Comparison of ENCODE assay signal across 8 cellular contexts in the genomic region with DNA sequence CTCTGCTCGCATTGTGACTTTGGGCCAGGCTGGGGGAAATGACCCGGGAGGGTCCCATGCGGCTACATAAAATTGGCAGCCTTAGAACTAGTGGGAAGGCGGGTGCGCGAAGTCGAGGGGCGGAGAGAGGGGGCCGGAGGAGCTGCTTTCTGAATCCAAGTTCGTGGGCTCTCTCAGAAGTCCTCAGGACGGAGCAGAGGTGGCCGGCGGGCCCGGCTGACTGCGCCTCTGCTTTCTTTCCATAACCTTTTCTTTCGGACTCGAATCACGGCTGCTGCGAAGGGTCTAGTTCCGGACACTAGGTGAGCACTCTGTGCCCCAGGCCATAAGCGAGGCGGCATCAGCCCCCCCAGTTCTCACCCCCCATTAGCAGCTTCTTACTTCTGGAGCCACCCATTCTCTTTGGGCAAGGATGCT. TPM values are rescaled to one million over a fixed set of nuclear protein-coding genes. Genes with fewer than 3 reads are reported as not detected.
DNase-seq lines count a peak whose midpoint lies in the region; ATAC-seq, FAIRE-seq and TF ChIP-seq lines count a peak whose summit lies in the region.

A gene with protein sequence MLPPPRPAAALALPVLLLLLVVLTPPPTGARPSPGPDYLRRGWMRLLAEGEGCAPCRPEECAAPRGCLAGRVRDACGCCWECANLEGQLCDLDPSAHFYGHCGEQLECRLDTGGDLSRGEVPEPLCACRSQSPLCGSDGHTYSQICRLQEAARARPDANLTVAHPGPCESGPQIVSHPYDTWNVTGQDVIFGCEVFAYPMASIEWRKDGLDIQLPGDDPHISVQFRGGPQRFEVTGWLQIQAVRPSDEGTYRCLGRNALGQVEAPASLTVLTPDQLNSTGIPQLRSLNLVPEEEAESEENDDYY (plus strand): TSS at position 176 of the 417 bp plus-strand sequence. CDS start 604 bp downstream, outside the sequence.

- H3K36me3 ChIP-seq in BLaER1 (0 out of 2 replicates have a peak, but pooled peaks cover 7% of the 10 kb centered on the region), ectodermal cell (ENCODE audit: control insufficient read depth, insufficient read depth, low read length) (no peaks in the 10 kb centered on the region)

- H3K4me3 ChIP-seq in BLaER1, result peak within 1 kb of the TSS; percentile 77
- H3K4me3 ChIP-seq in LNCaP clone FGC (ENCODE audit: low read depth, low read length), result peak within 1 kb of the TSS; percentile 78
- peak within 1 kb of the TSS; percentile 90 for H3K4me3 ChIP-seq in ectodermal cell (ENCODE audit: insufficient read depth, low read depth, low read length)

- peaks cover 7% of the 10 kb centered on the region; the same call in 1 of the 2 replicates for H4K20me1 ChIP-seq in BLaER1

- peaks cover 74% of the 10 kb centered on the region for H3K4me1 ChIP-seq in BLaER1
- H3K4me1 ChIP-seq in ectodermal cell (ENCODE audit: control insufficient read depth, insufficient read depth, low read length), result peaks cover 37% of the 10 kb centered on the region

- H3K9me3 Mint-ChIP-seq in natural killer cell treated with Interleukin-12 subunit alpha and Interleukin-12 subunit beta and Interleukin-15 and Interleukin-18, amount 100 ng/mL, for 72 hours, result no peaks in the 10 kb centered on the region

- TF ChIP-seq CTCF in LNCaP clone FGC (IDR thresholded peaks at IDR 0.05; ENCODE audit: control insufficient read depth, extremely low read depth, insufficient read depth), result no peak

- H3K9ac ChIP-seq in BLaER1, result peak within 1 kb of the TSS; percentile 100

- H3K4me1 Mint-ChIP-seq in natural killer cell treated with Interleukin-12 subunit alpha and Interleukin-12 subunit beta and Interleukin-15 and Interleukin-18, amount 100 ng/mL, for 72 hours (ENCODE audit: low read depth in 2 of 2), result peaks cover 20 to 27% of the 10 kb centered on the region in 2 donors

- H3K27me3 ChIP-seq in BLaER1 (no peaks in the 10 kb centered on the region), ectodermal cell (ENCODE audit: control insufficient read depth, insufficient read depth, low read length, poor library complexity, severe bottlenecking) (peaks cover 58% of the 10 kb centered on the region)

- no peak for FAIRE-seq in urothelium cell line (lab: Jason Lieb, UNC)

- WGBS in ectodermal cell, 2 experiments, result 2 to 3% methylated on average over 22 of the region's 22 CpGs

- H3K27ac ChIP-seq in BLaER1 (peak within 1 kb of the TSS; percentile 100), ectodermal cell (ENCODE audit: insufficient read depth, low read depth, low read length, poor library complexity, severe bottlenecking) (peak within 1 kb of the TSS; percentile 84)

- no peak for ATAC-seq in natural killer cell treated with Interleukin-12 subunit alpha and Interleukin-12 subunit beta and Interleukin-15 and Interleukin-18, amount 100 ng/mL, for 72 hours
- no peak for ATAC-seq in HG03460 (IDR thresholded peaks at IDR 0.05; ENCODE audit: unreplicated experiment)

- peak within 1 kb of the TSS; percentile 93 for H3K4me3 Mint-ChIP-seq in natural killer cell treated with Interleukin-12 subunit alpha and Interleukin-12 subunit beta and Interleukin-15 and Interleukin-18, amount 100 ng/mL, for 72 hours

- H3K9me3 ChIP-seq in BLaER1 (no peaks in the 10 kb centered on the region), ectodermal cell (ENCODE audit: control insufficient read depth, low read length) (no peaks in the 10 kb centered on the region)

- H3K27me3 Mint-ChIP-seq in natural killer cell treated with Interleukin-12 subunit alpha and Interleukin-12 subunit beta and Interleukin-15 and Interleukin-18, amount 100 ng/mL, for 72 hours, result peaks cover 14 to 20% of the 10 kb centered on the region in 2 donors

- no peak for DNase-seq in LNCaP clone FGC (ENCODE audit: low read depth)
- no peak for DNase-seq in natural killer cell treated with Interleukin-12 subunit alpha and Interleukin-12 subunit beta and Interleukin-15 and Interleukin-18, amount 100 ng/mL, for 72 hours (ENCODE audit: low spot score)
- DNase-seq in kidney tubule cell (ENCODE audit: low spot score), result no peak
- DNase-seq in SW480 (ENCODE audit: low spot score), result no peak
- no peak for DNase-seq in urothelium cell line (ENCODE audit: low spot score)

- no peaks in the 10 kb centered on the region for H3K36me3 Mint-ChIP-seq in natural killer cell treated with Interleukin-12 subunit alpha and Interleukin-12 subunit beta and Interleukin-15 and Interleukin-18, amount 100 ng/mL, for 72 hours

- H3K27ac Mint-ChIP-seq in natural killer cell treated with Interleukin-12 subunit alpha and Interleukin-12 subunit beta and Interleukin-15 and Interleukin-18, amount 100 ng/mL, for 72 hours, result peak within 1 kb of the TSS; percentile 90 to 93

- H3K4me2 ChIP-seq in BLaER1, result peak within 1 kb of the TSS; percentile 95

RNA-seq across cellular contexts. Expression of the gene that starts here (rescaled TPM):
- 1.4 TPM for polyA plus RNA-seq in ectodermal cell (2013, experiment 1 of 4)
- polyA plus RNA-seq in ectodermal cell (2013, experiment 2 of 4), result 1.8 TPM
- 2.8 TPM for polyA plus RNA-seq in ectodermal cell (2013, experiment 3 of 4)
- polyA plus RNA-seq in ectodermal cell (2013, experiment 4 of 4), result 1.3 TPM
- 1 to 10 TPM in 1 of 2 donors, not detected in 1; 1.9 TPM for total RNA-seq in natural killer cell treated with Interleukin-12 subunit alpha and Interleukin-12 subunit beta and Interleukin-15 and Interleukin-18, amount 100 ng/mL, for 72 hours
